ENCODE assay signal across 29 cellular contexts in the genomic region with DNA sequence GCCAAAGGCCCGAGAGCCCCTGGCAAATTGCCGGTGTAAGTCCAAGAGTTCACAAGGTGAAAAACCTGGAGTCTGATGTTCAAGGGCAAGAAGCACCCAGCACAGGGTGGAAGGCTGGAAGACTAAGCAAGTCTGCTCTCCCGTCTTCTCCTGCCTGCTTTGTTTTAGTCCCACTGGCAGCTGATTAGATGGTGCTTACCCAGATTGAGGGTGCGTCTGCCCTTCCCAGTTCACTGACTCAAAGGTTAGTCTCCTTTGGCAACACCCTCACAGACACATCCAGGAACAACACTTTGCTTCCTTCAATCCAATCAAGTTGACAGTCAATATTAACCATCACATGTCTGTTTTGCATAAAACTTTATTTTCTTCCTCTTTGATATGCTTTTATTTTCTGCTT.
"Had no signal": no experiment of that assay in that cellular context is flagged by ENCODE, and none has a peak within 500 bp of the region (broad histone marks: within the 10 kb centered on the region; RNA-seq: fewer than 3 reads in every experiment).

No MANE protein-coding gene starts in this region.

- H3K36me3 ChIP-seq: adrenal gland, esophagus squamous epithelium, gastroesophageal sphincter had no signal

- H3K36me3 Mint-ChIP-seq: activated CD4-positive, alpha-beta memory T cell treated with anti-CD3 and anti-CD28 coated beads for 36 hours; activated CD8-positive, alpha-beta memory T cell treated with anti-CD3 and anti-CD28 coated beads, Interleukin-2, amount 10 ng/mL, durations not matched to agents 7 days and 5 days; activated naive CD4-positive, alpha-beta T cell treated with anti-CD3 and anti-CD28 coated beads, Interleukin-2, amount 50 U/mL, for 24 hours; activated naive CD8-positive, alpha-beta T cell treated with anti-CD3 and anti-CD28 coated beads for 36 hours had no signal

- H3K27ac Mint-ChIP-seq: activated CD4-positive, alpha-beta memory T cell treated with anti-CD3 and anti-CD28 coated beads for 36 hours; activated CD4-positive, alpha-beta T cell treated with anti-CD3 and anti-CD28 coated beads for 36 hours; activated CD4-positive, alpha-beta T cell treated with anti-CD3 and anti-CD28 coated beads, Interleukin-2, amount 10 ng/mL, durations not matched to agents 24 days and 14 days; activated CD8-positive, alpha-beta memory T cell treated with anti-CD3 and anti-CD28 coated beads, Interleukin-2, amount 10 ng/mL, durations not matched to agents 7 days and 5 days; activated CD8-positive, alpha-beta T cell treated with anti-CD3 and anti-CD28 coated beads, Interleukin-2, amount 10 ng/mL, durations not matched to agents 7 days and 5 days; activated naive CD4-positive, alpha-beta T cell treated with anti-CD3 and anti-CD28 coated beads for 36 hours; activated naive CD4-positive, alpha-beta T cell treated with anti-CD3 and anti-CD28 coated beads, Interleukin-2, amount 50 U/mL, for 24 hours; activated naive CD8-positive, alpha-beta T cell treated with anti-CD3 and anti-CD28 coated beads for 36 hours; activated naive CD8-positive, alpha-beta T cell treated with anti-CD3 and anti-CD28 coated beads, Interleukin-2, amount 50 U/mL, for 24 hours; activated T-cell treated with anti-CD3 and anti-CD28 coated beads, Interleukin-2, amount 50 U/mL, for 72 hours had no signal

- DNase-seq: activated CD4-positive, alpha-beta memory T cell treated with anti-CD3 and anti-CD28 coated beads for 36 hours; activated CD4-positive, alpha-beta T cell treated with anti-CD3 and anti-CD28 coated beads for 36 hours; activated CD4-positive, alpha-beta T cell treated with anti-CD3 and anti-CD28 coated beads, Interleukin-2, amount 10 ng/mL, durations not matched to agents 24 days and 14 days; activated CD4-positive, CD25-positive, alpha-beta regulatory T cell; activated CD4-positive, CD25-positive, alpha-beta regulatory T cell treated with anti-CD3 and anti-CD28 coated beads, Interleukin-2, amount 50 U/mL, for 72 hours; activated CD8-positive, alpha-beta memory T cell treated with anti-CD3 and anti-CD28 coated beads, Interleukin-2, amount 10 ng/mL, durations not matched to agents 7 days and 5 days; activated CD8-positive, alpha-beta memory T cell treated with anti-CD3 and anti-CD28 coated beads, Interleukin-2, amount 50 U/mL, for 4 hours; activated CD8-positive, alpha-beta T cell treated with anti-CD3 and anti-CD28 coated beads, Interleukin-2, amount 10 ng/mL, durations not matched to agents 7 days and 5 days; activated gamma-delta T cell treated with Interleukin-2 at 50 U/mL for 16 hours; activated naive CD4-positive, alpha-beta T cell treated with anti-CD3 and anti-CD28 coated beads for 36 hours; activated naive CD8-positive, alpha-beta T cell treated with anti-CD3 and anti-CD28 coated beads for 36 hours; activated naive CD8-positive, alpha-beta T cell treated with anti-CD3 and anti-CD28 coated beads, Interleukin-2, amount 50 U/mL, for 24 hours; activated T-cell treated with anti-CD3 and anti-CD28 coated beads, Interleukin-2, amount 50 U/mL, for 1 hour; activated T-cell treated with anti-CD3 and anti-CD28 coated beads, Interleukin-2, amount 50 U/mL, for 72 hours; adrenal gland; amygdala; aorta; body of pancreas; caudate nucleus; effector CD8-positive, alpha-beta T cell; esophagus squamous epithelium; foreskin melanocyte; T-helper 2 cell had no signal

- FAIRE-seq: colon, endometrium, endothelial cell of umbilical vein had no signal

- H3K27me3 ChIP-seq: adrenal gland, body of pancreas, esophagus squamous epithelium, gastroesophageal sphincter had no signal

- H3K4me1 ChIP-seq: adrenal gland, body of pancreas, esophagus squamous epithelium, gastroesophageal sphincter had no signal

- H3K9me3 Mint-ChIP-seq: activated CD4-positive, alpha-beta memory T cell treated with anti-CD3 and anti-CD28 coated beads for 36 hours; activated CD4-positive, alpha-beta T cell treated with anti-CD3 and anti-CD28 coated beads, Interleukin-2, amount 10 ng/mL, durations not matched to agents 24 days and 14 days had no signal

- H3K4me3 Mint-ChIP-seq: activated CD4-positive, alpha-beta memory T cell treated with anti-CD3 and anti-CD28 coated beads for 36 hours; activated CD4-positive, alpha-beta T cell treated with anti-CD3 and anti-CD28 coated beads for 36 hours; activated CD4-positive, alpha-beta T cell treated with anti-CD3 and anti-CD28 coated beads, Interleukin-2, amount 10 ng/mL, durations not matched to agents 24 days and 14 days; activated CD8-positive, alpha-beta memory T cell treated with anti-CD3 and anti-CD28 coated beads, Interleukin-2, amount 10 ng/mL, durations not matched to agents 7 days and 5 days; activated CD8-positive, alpha-beta T cell treated with anti-CD3 and anti-CD28 coated beads, Interleukin-2, amount 10 ng/mL, durations not matched to agents 7 days and 5 days; activated naive CD4-positive, alpha-beta T cell treated with anti-CD3 and anti-CD28 coated beads for 36 hours; activated naive CD4-positive, alpha-beta T cell treated with anti-CD3 and anti-CD28 coated beads, Interleukin-2, amount 50 U/mL, for 24 hours; activated naive CD8-positive, alpha-beta T cell treated with anti-CD3 and anti-CD28 coated beads for 36 hours; activated naive CD8-positive, alpha-beta T cell treated with anti-CD3 and anti-CD28 coated beads, Interleukin-2, amount 50 U/mL, for 24 hours; activated T-cell treated with anti-CD3 and anti-CD28 coated beads, Interleukin-2, amount 50 U/mL, for 72 hours had no signal

- H3K27ac ChIP-seq: adrenal gland, body of pancreas, epithelial cell of prostate, esophagus squamous epithelium, gastroesophageal sphincter had no signal

- H3K27me3 Mint-ChIP-seq: activated CD4-positive, alpha-beta T cell treated with anti-CD3 and anti-CD28 coated beads, Interleukin-2, amount 10 ng/mL, durations not matched to agents 24 days and 14 days; activated CD8-positive, alpha-beta memory T cell treated with anti-CD3 and anti-CD28 coated beads, Interleukin-2, amount 10 ng/mL, durations not matched to agents 7 days and 5 days; activated naive CD8-positive, alpha-beta T cell treated with anti-CD3 and anti-CD28 coated beads for 36 hours; activated naive CD8-positive, alpha-beta T cell treated with anti-CD3 and anti-CD28 coated beads, Interleukin-2, amount 50 U/mL, for 24 hours had no signal

- ATAC-seq: activated CD4-positive, alpha-beta T cell treated with anti-CD3 and anti-CD28 coated beads for 36 hours; activated CD8-positive, alpha-beta memory T cell treated with anti-CD3 and anti-CD28 coated beads, Interleukin-2, amount 10 ng/mL, durations not matched to agents 7 days and 5 days; activated CD8-positive, alpha-beta T cell treated with anti-CD3 and anti-CD28 coated beads, Interleukin-2, amount 10 ng/mL, durations not matched to agents 7 days and 5 days; activated naive CD8-positive, alpha-beta T cell treated with anti-CD3 and anti-CD28 coated beads, Interleukin-2, amount 50 U/mL, for 24 hours; activated T-cell treated with anti-CD3 and anti-CD28 coated beads, Interleukin-2, amount 50 U/mL, for 72 hours; body of pancreas; gastroesophageal sphincter had no signal

- H3K4me1 Mint-ChIP-seq: activated CD4-positive, alpha-beta T cell treated with anti-CD3 and anti-CD28 coated beads for 36 hours; activated CD4-positive, alpha-beta T cell treated with anti-CD3 and anti-CD28 coated beads, Interleukin-2, amount 10 ng/mL, durations not matched to agents 24 days and 14 days; activated CD8-positive, alpha-beta memory T cell treated with anti-CD3 and anti-CD28 coated beads, Interleukin-2, amount 10 ng/mL, durations not matched to agents 7 days and 5 days; activated naive CD4-positive, alpha-beta T cell treated with anti-CD3 and anti-CD28 coated beads, Interleukin-2, amount 50 U/mL, for 24 hours; activated naive CD8-positive, alpha-beta T cell treated with anti-CD3 and anti-CD28 coated beads for 36 hours; activated naive CD8-positive, alpha-beta T cell treated with anti-CD3 and anti-CD28 coated beads, Interleukin-2, amount 50 U/mL, for 24 hours had no signal

- H3K9me3 ChIP-seq: adrenal gland, body of pancreas, esophagus squamous epithelium, gastroesophageal sphincter had no signal

- H3K4me3 ChIP-seq: adrenal gland, body of pancreas, esophagus squamous epithelium, gastroesophageal sphincter had no signal
